Comparison of ENCODE assay signal across 8 cellular contexts in genomic region chr20:63009988-63010769, GRCh38. TPM values are rescaled to one million over a fixed set of nuclear protein-coding genes. Genes with fewer than 3 reads are reported as not detected.
DNase-seq lines count a peak whose midpoint lies in the region; ATAC-seq and TF ChIP-seq lines count a peak whose summit lies in the region.

No MANE protein-coding gene starts in this region.

- H3K36me3 Mint-ChIP-seq in brain: peaks cover 13% of the 10 kb centered on the region

- WGBS in esophagus muscularis mucosa: 25% methylated on average over 30 of the region's 30 CpGs

- TF ChIP-seq CTCF in brain (conservative IDR thresholded peaks at IDR 0.05) (no peak), esophagus muscularis mucosa (IDR thresholded peaks at IDR 0.05) (no peak)

- no peak overlapping the region for H3K27ac ChIP-seq in esophagus muscularis mucosa (replicated peaks in 1 of 4)

- no peaks in the 10 kb centered on the region for H3K36me3 ChIP-seq in esophagus muscularis mucosa

- intact Hi-C loops in esophagus muscularis mucosa (cut with DNase I): loop anchor here (2.0 to 5.0 kb wide), 3 partner anchors 37 to 137 kb away; no protein-coding TSS in a partner anchor

- peak; percentile 35 for TF ChIP-seq POLR2A in GM19193 (IDR thresholded peaks at IDR 0.05; ENCODE audit: extremely low read depth, insufficient read depth, insufficient read length)
- no peak for TF ChIP-seq POLR2A in esophagus muscularis mucosa (IDR thresholded peaks at IDR 0.05; ENCODE audit: low read depth)

- peaks cover 19 to 100% (median 62%) of the 10 kb centered on the region in 4 donors for H3K27me3 ChIP-seq in esophagus muscularis mucosa

- no peak for TF ChIP-seq EP300 in esophagus muscularis mucosa (IDR thresholded peaks at IDR 0.05)

- ATAC-seq in HG03378 (IDR thresholded peaks at IDR 0.05; ENCODE audit: unreplicated experiment): peak; percentile 59

- peaks cover 20 to 52% (median 39%) of the 10 kb centered on the region in 4 donors for H3K4me1 ChIP-seq in esophagus muscularis mucosa

- peak; percentile 48 for DNase-seq in ACHN
- DNase-seq in T-helper 1 cell: peak; percentile 55 to 67 (median 65)
- peak; percentile 57 to 59 for DNase-seq in stimulated activated CD4-positive, alpha-beta T cell treated with anti-CD3 and anti-CD28 coated beads, Interleukin-2, amount 100 ng/mL, for 48 hours
- no peak for DNase-seq in LoVo (ENCODE audit: low spot score)
- DNase-seq in esophagus muscularis mucosa (ENCODE audit: extremely low spot score): no peak

- H3K27me3 Mint-ChIP-seq in brain: peaks cover 60% of the 10 kb centered on the region

- peak overlapping the region in 1 of 4 donors; percentile 5 for H3K4me3 ChIP-seq in esophagus muscularis mucosa

- H3K4me3 Mint-ChIP-seq in brain: peak overlapping the region in 4 of 5 experiments; percentile 3 to 63 (median 34)

- peaks cover 41% of the 10 kb centered on the region for H3K4me1 Mint-ChIP-seq in brain

- H3K9me3 ChIP-seq in esophagus muscularis mucosa: peaks cover 0 to 22% (median 15%) of the 10 kb centered on the region in 4 donors

- in situ Hi-C loops in ACHN (cut with HindIII; ENCODE audit: low pct_ligation_motif_present, low pct_unique_long_range_greater_than_20kb, low sequenced_read_pairs): no loop called here

- peak overlapping the region in 1 of 5 experiments; percentile 45 for H3K27ac Mint-ChIP-seq in brain

- H3K9me3 Mint-ChIP-seq in brain: peaks cover 22 to 32% (median 24%) of the 10 kb centered on the region in 5 experiments

RNA-seq across cellular contexts. Expression of gene BHLHE23, which starts 3.4 kb away (rescaled TPM):
- polyA plus RNA-seq in brain (ENCODE audit: insufficient read depth, low read depth, low replicate concordance): not detected
- total RNA-seq in esophagus muscularis mucosa: not detected

RNA-seq across cellular contexts. Expression of gene SLC17A9, which starts 57.7 kb away (rescaled TPM):
- polyA plus RNA-seq in brain (ENCODE audit: insufficient read depth, low read depth, low replicate concordance): 0.20 TPM
- total RNA-seq in esophagus muscularis mucosa: 1 to 10 TPM; 2.2 to 5.2 (median 2.7) TPM

Comparison
In these comparisons a context has a peak if more than half of its experiments do, and no peak if none do; other contexts are left out.
1. DNase-seq: peak in ACHN (single experiment), T-helper 1 cell (5 of 5) and stimulated activated CD4-positive, alpha-beta T cell treated with anti-CD3 and anti-CD28 coated beads, Interleukin-2, amount 100 ng/mL, for 48 hours (2 of 2); none in LoVo (single experiment) and esophagus muscularis mucosa (single experiment).